In genomic region chr1:184164529-184164928, GRCh38 we compare ENCODE assay signal across 18 cellular contexts.
"Had no signal": no experiment of that assay in that cellular context is flagged by ENCODE, and none has a peak within 500 bp of the region (broad histone marks: within the 10 kb centered on the region; RNA-seq: fewer than 3 reads in every experiment).

No MANE protein-coding gene starts in this region.

- H3K27ac ChIP-seq: cardiac muscle cell, colonic mucosa, esophagus squamous epithelium, tibial artery, vagina had no signal

- H3K4me1 Mint-ChIP-seq: activated naive CD4-positive, alpha-beta T cell treated with anti-CD3 and anti-CD28 coated beads, Interleukin-2, amount 50 U/mL, for 24 hours had no signal

- H3K4me1 ChIP-seq: colonic mucosa had no signal

- H3K36me3 Mint-ChIP-seq: activated naive CD4-positive, alpha-beta T cell treated with anti-CD3 and anti-CD28 coated beads, Interleukin-2, amount 50 U/mL, for 24 hours; naive B cell; stimulated activated naive B cell treated with anti-CD40 and anti-IgM and Interleukin-4, amounts not matched to agents 10 μg/mL and 1 μg/mL and 100 μg/mL, for 72 hours had no signal

- H3K27me3 ChIP-seq: cardiac muscle cell, colonic mucosa, esophagus squamous epithelium, tibial artery, vagina had no signal

- H3K4me3 ChIP-seq: cardiac muscle cell, colonic mucosa, esophagus squamous epithelium, lung, skin epidermis, tibial artery, vagina had no signal

- H3K36me3 ChIP-seq: cardiac muscle cell, colonic mucosa, esophagus squamous epithelium, tibial artery, vagina had no signal

- DNase-seq: activated CD4-positive, alpha-beta memory T cell treated with anti-CD3 and anti-CD28 coated beads, Interleukin-2, amount 10 ng/mL, durations not matched to agents 7 days and 5 days; activated CD4-positive, alpha-beta T cell treated with anti-CD3 and anti-CD28 coated beads for 36 hours; activated effector memory CD4-positive, alpha-beta T cell treated with Interleukin-2 at 50 U/mL for 16 hours; activated T-cell treated with anti-CD3 and anti-CD28 coated beads, Interleukin-2, amount 50 U/mL, for 24 hours; colonic mucosa; esophagus squamous epithelium; foreskin melanocyte; naive B cell; stimulated activated CD4-positive, alpha-beta T cell treated with anti-CD3 and anti-CD28 coated beads, Interleukin-15, amount 100 ng/mL, for 24 hours; stimulated activated CD4-positive, alpha-beta T cell treated with anti-CD3 and anti-CD28 coated beads, Interleukin-4, amount 100 ng/mL, for 1 hour; stimulated activated naive B cell treated with anti-CD40 and anti-IgM and Interleukin-4, amounts not matched to agents 10 μg/mL and 1 μg/mL and 100 μg/mL, for 72 hours; T-helper 1 cell; tibial artery had no signal

- ATAC-seq: activated CD4-positive, alpha-beta T cell treated with anti-CD3 and anti-CD28 coated beads for 36 hours had no signal

- H3K27me3 Mint-ChIP-seq: activated CD4-positive, alpha-beta T cell treated with anti-CD3 and anti-CD28 coated beads for 36 hours; naive B cell; stimulated activated naive B cell treated with anti-CD40 and anti-IgM and Interleukin-4, amounts not matched to agents 10 μg/mL and 1 μg/mL and 100 μg/mL, for 72 hours had no signal

- H3K9me3 Mint-ChIP-seq: activated naive CD4-positive, alpha-beta T cell treated with anti-CD3 and anti-CD28 coated beads, Interleukin-2, amount 50 U/mL, for 24 hours; stimulated activated naive B cell treated with anti-CD40 and anti-IgM and Interleukin-4, amounts not matched to agents 10 μg/mL and 1 μg/mL and 100 μg/mL, for 72 hours had no signal

- H3K4me3 Mint-ChIP-seq: activated CD4-positive, alpha-beta memory T cell treated with anti-CD3 and anti-CD28 coated beads, Interleukin-2, amount 10 ng/mL, durations not matched to agents 7 days and 5 days; activated CD4-positive, alpha-beta T cell treated with anti-CD3 and anti-CD28 coated beads for 36 hours; activated naive CD4-positive, alpha-beta T cell treated with anti-CD3 and anti-CD28 coated beads, Interleukin-2, amount 50 U/mL, for 24 hours; activated T-cell treated with anti-CD3 and anti-CD28 coated beads, Interleukin-2, amount 50 U/mL, for 24 hours; naive B cell; stimulated activated naive B cell treated with anti-CD40 and anti-IgM and Interleukin-4, amounts not matched to agents 10 μg/mL and 1 μg/mL and 100 μg/mL, for 72 hours had no signal

- H3K9me3 ChIP-seq: colonic mucosa, esophagus squamous epithelium, tibial artery, vagina had no signal
